17 cellular contexts compared by ENCODE assay signal in the genomic region with DNA sequence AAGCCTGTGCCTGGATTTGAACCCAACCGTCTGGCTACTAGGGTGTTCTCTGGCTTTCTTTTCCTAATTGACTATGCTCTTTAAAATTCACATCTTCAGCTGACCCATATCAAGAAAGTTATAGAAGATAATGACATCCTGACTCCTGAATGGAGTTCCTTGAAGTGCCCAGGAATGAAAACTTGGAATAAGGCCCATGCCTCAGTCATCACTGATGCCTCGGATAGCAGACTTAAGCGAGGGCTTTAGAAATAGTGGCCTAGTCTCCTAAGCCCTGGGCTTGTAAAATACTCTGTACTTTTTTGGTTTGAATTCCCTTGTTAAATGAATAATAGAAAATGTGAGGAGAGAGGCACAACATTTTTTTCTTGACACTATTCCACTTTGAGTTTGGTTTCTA. TPM values are rescaled to one million over a fixed set of nuclear protein-coding genes. Genes with fewer than 3 reads are reported as not detected.
DNase-seq lines count a peak whose midpoint lies in the region; ATAC-seq and TF ChIP-seq lines count a peak whose summit lies in the region.
"Had no signal": no experiment of that assay in that cellular context is flagged by ENCODE, and none has a peak within 500 bp of the region (broad histone marks: within the 10 kb centered on the region; RNA-seq: fewer than 3 reads in every experiment).

No MANE protein-coding gene starts in this region.

- H3K9me3 Mint-ChIP-seq in activated naive CD4-positive, alpha-beta T cell treated with anti-CD3 and anti-CD28 coated beads, Interleukin-2, amount 50 U/mL, for 24 hours, result no peaks in the 10 kb centered on the region
- H3K9me3 Mint-ChIP-seq in activated CD8-positive, alpha-beta T cell treated with anti-CD3 and anti-CD28 coated beads for 36 hours, result no peaks in the 10 kb centered on the region
- H3K9me3 Mint-ChIP-seq in stimulated activated naive B cell treated with anti-CD40 and anti-IgM and Interleukin-4, amounts not matched to agents 10 μg/mL and 1 μg/mL and 100 μg/mL, for 72 hours, result no peaks in the 10 kb centered on the region
- H3K9me3 Mint-ChIP-seq: activated naive CD4-positive, alpha-beta T cell treated with anti-CD3 and anti-CD28 coated beads, Interleukin-2, amount 10 ng/mL, durations not matched to agents 7 days and 5 days; neural crest cell had no signal

- peaks cover 8% of the 10 kb centered on the region for H3K36me3 Mint-ChIP-seq in activated naive CD4-positive, alpha-beta T cell treated with anti-CD3 and anti-CD28 coated beads, Interleukin-2, amount 50 U/mL, for 24 hours
- H3K36me3 Mint-ChIP-seq in activated CD8-positive, alpha-beta T cell treated with anti-CD3 and anti-CD28 coated beads for 36 hours (ENCODE audit: low read depth), result peaks cover 15% of the 10 kb centered on the region
- H3K36me3 Mint-ChIP-seq in stimulated activated naive B cell treated with anti-CD40 and anti-IgM and Interleukin-4, amounts not matched to agents 10 μg/mL and 1 μg/mL and 100 μg/mL, for 72 hours, result peaks cover 41 to 65% of the 10 kb centered on the region in 2 donors

- peak overlapping the region; percentile 42 for H3K4me3 Mint-ChIP-seq in activated naive CD4-positive, alpha-beta T cell treated with anti-CD3 and anti-CD28 coated beads, Interleukin-2, amount 50 U/mL, for 24 hours
- no peak overlapping the region for H3K4me3 Mint-ChIP-seq in activated CD8-positive, alpha-beta T cell treated with anti-CD3 and anti-CD28 coated beads for 36 hours
- peak overlapping the region in 1 of 2 donors; percentile 17 for H3K4me3 Mint-ChIP-seq in stimulated activated naive B cell treated with anti-CD40 and anti-IgM and Interleukin-4, amounts not matched to agents 10 μg/mL and 1 μg/mL and 100 μg/mL, for 72 hours
- H3K4me3 Mint-ChIP-seq: neural crest cell had no signal

- H3K4me1 Mint-ChIP-seq in activated naive CD4-positive, alpha-beta T cell treated with anti-CD3 and anti-CD28 coated beads, Interleukin-2, amount 50 U/mL, for 24 hours, result peaks cover 93% of the 10 kb centered on the region
- peaks cover 85% of the 10 kb centered on the region for H3K4me1 Mint-ChIP-seq in activated CD8-positive, alpha-beta T cell treated with anti-CD3 and anti-CD28 coated beads for 36 hours (ENCODE audit: low read depth)
- H3K4me1 Mint-ChIP-seq in stimulated activated naive B cell treated with anti-CD40 and anti-IgM and Interleukin-4, amounts not matched to agents 10 μg/mL and 1 μg/mL and 100 μg/mL, for 72 hours, result peaks cover 55 to 90% of the 10 kb centered on the region in 2 donors

- H3K27ac Mint-ChIP-seq in activated naive CD4-positive, alpha-beta T cell treated with anti-CD3 and anti-CD28 coated beads, Interleukin-2, amount 50 U/mL, for 24 hours, result peak overlapping the region; percentile 65
- H3K27ac Mint-ChIP-seq in activated CD8-positive, alpha-beta T cell treated with anti-CD3 and anti-CD28 coated beads for 36 hours, result peak overlapping the region; percentile 55
- peak overlapping the region; percentile 56 for H3K27ac Mint-ChIP-seq in stimulated activated naive B cell treated with anti-CD40 and anti-IgM and Interleukin-4, amounts not matched to agents 10 μg/mL and 1 μg/mL and 100 μg/mL, for 72 hours

- CTCF ChIA-PET in activated CD8-positive, alpha-beta T cell treated with anti-CD3 and anti-CD28 coated beads for 36 hours (lab: Charles Lee), result no interaction called here

- ATAC-seq in activated CD8-positive, alpha-beta T cell treated with anti-CD3 and anti-CD28 coated beads for 36 hours, result no peak
- no peak for ATAC-seq in stimulated activated naive B cell treated with anti-CD40 and anti-IgM and Interleukin-4, amounts not matched to agents 10 μg/mL and 1 μg/mL and 100 μg/mL, for 72 hours (replicated peaks)
- no peak for ATAC-seq in GM18861 (IDR thresholded peaks at IDR 0.05; ENCODE audit: unreplicated experiment)

- DNase-seq in activated naive CD4-positive, alpha-beta T cell treated with anti-CD3 and anti-CD28 coated beads, Interleukin-2, amount 50 U/mL, for 16 hours, result no peak
- no peak for DNase-seq in activated CD8-positive, alpha-beta T cell treated with anti-CD3 and anti-CD28 coated beads for 36 hours
- peak; percentile 56 for DNase-seq in fibroblast of the aortic adventitia (ENCODE audit: low read depth)
- no peak for DNase-seq in stimulated activated naive B cell treated with anti-CD40 and anti-IgM and Interleukin-4, amounts not matched to agents 10 μg/mL and 1 μg/mL and 100 μg/mL, for 72 hours
- no peak for DNase-seq in effector CD8-positive, alpha-beta T cell (lab: John Stamatoyannopoulos, UW)
- no peak for DNase-seq in stimulated activated CD4-positive, alpha-beta T cell treated with anti-CD3 and anti-CD28 coated beads, Interleukin-12 subunit alpha, Interleukin-12 subunit beta, amount 100 ng/mL, for 4 hours
- DNase-seq: activated naive CD4-positive, alpha-beta T cell treated with anti-CD3 and anti-CD28 coated beads, Interleukin-2, amount 10 ng/mL, durations not matched to agents 7 days and 5 days; esophagus squamous epithelium; heart right ventricle; islet precursor cell; NCI-H1105; stimulated activated CD4-positive, alpha-beta T cell treated with anti-CD3 and anti-CD28 coated beads, Interleukin-1b, Interleukin-23, amount 100 ng/mL, for 48 hours had no signal

- no peak for TF ChIP-seq CTCF in activated CD8-positive, alpha-beta T cell treated with anti-CD3 and anti-CD28 coated beads for 36 hours (IDR thresholded peaks at IDR 0.05)
- no peak for TF ChIP-seq CTCF in fibroblast of the aortic adventitia (IDR thresholded peaks at IDR 0.05; ENCODE audit: insufficient read depth, low read length)

- no peak overlapping the region for H3K4me3 ChIP-seq in fibroblast of the aortic adventitia (ENCODE audit: low read depth, low read length)
- H3K4me3 ChIP-seq: breast epithelium, heart right ventricle, right atrium auricular region had no signal

- intact Hi-C loops in activated CD8-positive, alpha-beta T cell treated with anti-CD3 and anti-CD28 coated beads for 36 hours (cut with micrococcal nuclease), result no loop called here

- POLR2A ChIA-PET in activated CD8-positive, alpha-beta T cell treated with anti-CD3 and anti-CD28 coated beads for 36 hours (lab: Charles Lee), result no interaction called here

- no peaks in the 10 kb centered on the region for H3K27me3 Mint-ChIP-seq in activated naive CD4-positive, alpha-beta T cell treated with anti-CD3 and anti-CD28 coated beads, Interleukin-2, amount 50 U/mL, for 24 hours
- no peaks in the 10 kb centered on the region for H3K27me3 Mint-ChIP-seq in activated CD8-positive, alpha-beta T cell treated with anti-CD3 and anti-CD28 coated beads for 36 hours
- no peaks in the 10 kb centered on the region for H3K27me3 Mint-ChIP-seq in stimulated activated naive B cell treated with anti-CD40 and anti-IgM and Interleukin-4, amounts not matched to agents 10 μg/mL and 1 μg/mL and 100 μg/mL, for 72 hours
- H3K27me3 Mint-ChIP-seq: activated naive CD4-positive, alpha-beta T cell treated with anti-CD3 and anti-CD28 coated beads, Interleukin-2, amount 10 ng/mL, durations not matched to agents 7 days and 5 days had no signal

RNA-seq across cellular contexts. Expression of a gene that starts 39.0 kb away (rescaled TPM):
- total RNA-seq in activated CD8-positive, alpha-beta T cell treated with anti-CD3 and anti-CD28 coated beads for 36 hours, result 10 to 100 TPM; 30.9 to 33.9 TPM
- total RNA-seq in fibroblast of the aortic adventitia (ENCODE audit: low replicate concordance), result 10.8 and 13.4 TPM in 2 replicates
